Comparison of ENCODE assay signal across 20 cellular contexts in the genomic region with DNA sequence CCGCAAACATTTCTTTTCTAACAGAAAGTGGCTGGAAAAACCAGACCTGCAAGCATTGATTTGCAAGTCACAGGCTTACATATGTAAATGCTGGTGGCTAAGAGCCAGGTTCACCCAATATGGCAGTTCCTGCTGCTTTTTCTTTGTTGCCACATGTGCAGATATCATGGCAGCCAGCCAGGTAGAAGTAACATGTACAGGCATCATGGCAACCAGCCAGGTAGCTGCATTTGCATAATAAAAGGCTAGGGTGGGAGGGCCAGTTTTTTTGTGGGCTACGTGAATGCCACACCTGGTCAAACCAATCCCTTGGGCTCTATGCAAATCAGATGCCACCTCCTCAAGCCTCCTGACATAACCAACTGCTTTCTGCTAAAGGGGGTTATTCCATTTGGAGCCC. TPM values are rescaled to one million over a fixed set of nuclear protein-coding genes. Genes with fewer than 3 reads are reported as not detected.
A peak's percentile ranks its signal among the peaks of the same experiment; 100 is the strongest.
DNase-seq lines count a peak whose midpoint lies in the region; ATAC-seq, FAIRE-seq and TF ChIP-seq lines count a peak whose summit lies in the region.
"Had no signal": no experiment of that assay in that cellular context is flagged by ENCODE, and none has a peak within 500 bp of the region (broad histone marks: within the 10 kb centered on the region; RNA-seq: fewer than 3 reads in every experiment).

No MANE protein-coding gene starts in this region.

- peaks cover 16 to 38% of the 10 kb centered on the region in 2 donors for H3K36me3 Mint-ChIP-seq in activated T-cell treated with anti-CD3 and anti-CD28 coated beads, Interleukin-2, amount 50 U/mL, for 72 hours (ENCODE audit: insufficient read depth in 2 of 2)

- H3K18ac ChIP-seq in H1 (ENCODE audit: extremely low read depth, low read length) = no peak overlapping the region

- H3K79me1 ChIP-seq in H1 (ENCODE audit: low read depth, low read length) = no peaks in the 10 kb centered on the region

- H3K27me3 ChIP-seq in DOHH2 (ENCODE audit: control insufficient read depth, low read length) (no peaks in the 10 kb centered on the region), H1 (replicated peaks in 1 of 4; ENCODE audit: control insufficient read depth in 3 of 4, extremely low read depth in 1 of 4, insufficient read depth in 3 of 4, low read length in 3 of 4) (no peaks in the 10 kb centered on the region)
- H3K27me3 ChIP-seq: dorsolateral prefrontal cortex had no signal

- DNase-seq in NCI-H345 treated with DMSO at 0.1 percent for 48 hours (lab: John Stamatoyannopoulos, UW; ENCODE audit: unreplicated experiment) (peak; percentile 96), H1 (ENCODE audit: low read depth in 1 of 2, low spot score in 2 of 2) (no peak), T-helper 2 cell (no peak), inferior parietal cortex (ENCODE audit: extremely low spot score) (no peak)
- DNase-seq in activated T-cell treated with anti-CD3 and anti-CD28 coated beads, Interleukin-2, amount 50 U/mL, for 72 hours = no peak
- DNase-seq: activated CD4-positive, alpha-beta memory T cell treated with anti-CD3 and anti-CD28 coated beads, Interleukin-2, amount 10 ng/mL, durations not matched to agents 7 days and 5 days; activated effector memory CD4-positive, alpha-beta T cell treated with anti-CD3 and anti-CD28 coated beads, Interleukin-2, amount 50 U/mL, for 16 hours; C1 segment of cervical spinal cord; dorsolateral prefrontal cortex; foreskin fibroblast; islet precursor cell; mucosa of descending colon had no signal

- no peak overlapping the region for H2AFZ ChIP-seq in H1 (ENCODE audit: low read length)

- H3K4me3 ChIP-seq in DOHH2 (ENCODE audit: low read length) = no peak overlapping the region
- H3K4me3 ChIP-seq in H1 (ENCODE audit: extremely low read depth in 1 of 4, insufficient read depth in 2 of 4, low read depth in 3 of 4, low read length in 4 of 4) = peak overlapping the region in 1 of 4 experiments; percentile 15; a peak in 1 of 8 replicates
- H3K4me3 ChIP-seq: dorsolateral prefrontal cortex, mucosa of descending colon had no signal

- H3K56ac ChIP-seq in H1 (replicated peaks; ENCODE audit: insufficient read length, low read depth, low read length) = no peak overlapping the region

- H3K27ac ChIP-seq in DOHH2 (ENCODE audit: low read depth, low read length) (no peak overlapping the region), H1 (ENCODE audit: low read depth, low read length) (no peak overlapping the region)
- H3K27ac ChIP-seq: dorsolateral prefrontal cortex had no signal

- H4K20me1 ChIP-seq in DOHH2 (ENCODE audit: control insufficient read depth, insufficient read depth, low read depth, low read length) (no peaks in the 10 kb centered on the region), H1 (replicated peaks in 1 of 2; ENCODE audit: control insufficient read depth in 1 of 2, insufficient read depth in 2 of 2, low read length in 2 of 2) (no peaks in the 10 kb centered on the region)

- no peak overlapping the region for H3K9ac ChIP-seq in H1 (replicated peaks in 1 of 4; ENCODE audit: extremely low read depth in 1 of 4, low read depth in 3 of 4, low read length in 3 of 4)

- H4K8ac ChIP-seq in H1 (ENCODE audit: extremely low read depth, insufficient read depth, low read length) = no peak overlapping the region

- CTCF ChIA-PET in H1 (lab: Charles Lee; ENCODE audit: partially characterized antibody) = interaction anchor here (0.8 to 2.5 kb wide), 9 partner anchors 9 to 444 kb away, joined by 3 to 12 read pairs (median 4); no protein-coding TSS in a partner anchor

- H2BK12ac ChIP-seq in H1 (ENCODE audit: low read depth, low read length) = no peak overlapping the region; the same call in 1 of the 2 replicates

- no peak overlapping the region for H3K23ac ChIP-seq in H1 (ENCODE audit: insufficient read length)

- peaks cover 9 to 19% of the 10 kb centered on the region in 2 donors for H3K9me3 Mint-ChIP-seq in activated T-cell treated with anti-CD3 and anti-CD28 coated beads, Interleukin-2, amount 50 U/mL, for 72 hours

- no peak for TF ChIP-seq EP300 in Ishikawa (IDR thresholded peaks at IDR 0.05; ENCODE audit: borderline replicate concordance)
- no peak for TF ChIP-seq EP300 in H1 (IDR thresholded peaks at IDR 0.05; ENCODE audit: borderline replicate concordance in 1 of 2, low read depth in 2 of 2, low read length in 2 of 2)

- H3K4me2 ChIP-seq in DOHH2 (ENCODE audit: low read length) (peak overlapping the region; percentile 14; the same call in 1 of the 2 replicates), H1 (ENCODE audit: insufficient read depth in 1 of 2, low read depth in 2 of 2, low read length in 2 of 2) (no peak overlapping the region)

- no peak overlapping the region for H3K27ac Mint-ChIP-seq in activated T-cell treated with anti-CD3 and anti-CD28 coated beads, Interleukin-2, amount 50 U/mL, for 72 hours
- H3K27ac Mint-ChIP-seq: activated CD4-positive, alpha-beta memory T cell treated with anti-CD3 and anti-CD28 coated beads, Interleukin-2, amount 10 ng/mL, durations not matched to agents 7 days and 5 days had no signal

- no peak for FAIRE-seq in H1 (lab: Jason Lieb, UNC)
- FAIRE-seq: G401.6, GM18507 had no signal

- no peaks in the 10 kb centered on the region for H3K79me2 ChIP-seq in DOHH2 (ENCODE audit: control insufficient read depth, low read length)
- H3K79me2 ChIP-seq in H1 (ENCODE audit: control insufficient read depth in 1 of 2, insufficient read depth in 2 of 2, low read length in 2 of 2) = no peaks in the 10 kb centered on the region

- no peaks in the 10 kb centered on the region for H3K23me2 ChIP-seq in H1 (ENCODE audit: low read depth, low read length)

- no peaks in the 10 kb centered on the region for H3K9me2 ChIP-seq in DOHH2 (replicated peaks; ENCODE audit: control insufficient read depth, low read length)

- 65% methylated on average over 2 of the region's 2 CpGs; no CpG with 5 or more reads in 1 of the 2 experiments for WGBS in H1 (ENCODE audit: extremely low coverage in 1 of 2, insufficient coverage in 1 of 2, insufficient read length in 1 of 2, insufficient replicate concordance in 2 of 2, low coverage in 1 of 2, low lambda C conversion rate in 2 of 2, missing lambda C conversion rate in 1 of 2), 2 experiments

- H3K27me3 Mint-ChIP-seq in activated T-cell treated with anti-CD3 and anti-CD28 coated beads, Interleukin-2, amount 50 U/mL, for 72 hours (ENCODE audit: low read depth) = peaks cover 7% of the 10 kb centered on the region

- H2BK5ac ChIP-seq in H1 (ENCODE audit: low read depth, low read length) = no peak overlapping the region

- peaks cover 8% of the 10 kb centered on the region for H3K4me1 ChIP-seq in DOHH2 (ENCODE audit: control insufficient read depth, low read length)
- H3K4me1 ChIP-seq in H1 (replicated peaks in 1 of 4; ENCODE audit: control insufficient read depth in 3 of 4, insufficient read depth in 4 of 4, low read length in 3 of 4) = no peaks in the 10 kb centered on the region

- H3K4me1 Mint-ChIP-seq in activated T-cell treated with anti-CD3 and anti-CD28 coated beads, Interleukin-2, amount 50 U/mL, for 72 hours (ENCODE audit: low read depth) = no peaks in the 10 kb centered on the region

- TF ChIP-seq POLR2A in H1 (IDR thresholded peaks at IDR 0.05; ENCODE audit: control extremely low read depth in 1 of 2, low read depth in 2 of 2, low read length in 2 of 2) = no peak

- POLR2A ChIA-PET in H1 (lab: Charles Lee; ENCODE audit: partially characterized antibody) = interaction anchor here (1.7 kb wide), 1 partner anchor 14 kb away, joined by 7 read pairs; the partner anchor contains the start of gene RNF168

- no peak overlapping the region for H2BK15ac ChIP-seq in H1 (ENCODE audit: low read length)

- H3K9me3 ChIP-seq in DOHH2 (ENCODE audit: control insufficient read depth, insufficient read depth, low read length) (peaks cover 31% of the 10 kb centered on the region), H1 (ENCODE audit: insufficient read depth in 2 of 2, low read depth in 1 of 2, low read length in 1 of 2) (peaks cover 47 to 48% of the 10 kb centered on the region in 2 experiments)

- TF ChIP-seq CTCF in DOHH2 (IDR thresholded peaks at IDR 0.05; ENCODE audit: low read depth, low read length, poor library complexity, severe bottlenecking) = no peak
- TF ChIP-seq CTCF in H1 (IDR thresholded peaks at IDR 0.05; ENCODE audit: control extremely low read depth in 1 of 3, insufficient read depth in 1 of 3, low read depth in 1 of 3, low read length in 3 of 3) = no peak

- H3K4me3 Mint-ChIP-seq in activated T-cell treated with anti-CD3 and anti-CD28 coated beads, Interleukin-2, amount 50 U/mL, for 72 hours = no peak overlapping the region
- H3K4me3 Mint-ChIP-seq: activated CD4-positive, alpha-beta memory T cell treated with anti-CD3 and anti-CD28 coated beads, Interleukin-2, amount 10 ng/mL, durations not matched to agents 7 days and 5 days had no signal

- no peak overlapping the region for H2BK120ac ChIP-seq in H1 (replicated peaks; ENCODE audit: low read depth, low read length)

- H3K36me3 ChIP-seq in DOHH2 (ENCODE audit: control insufficient read depth, low read length) = no peaks in the 10 kb centered on the region
- peaks cover 0 to 7% (median 0%) of the 10 kb centered on the region in 4 experiments; a peak in 2 of 8 replicates for H3K36me3 ChIP-seq in H1 (ENCODE audit: control insufficient read depth in 2 of 4, insufficient read depth in 4 of 4, low read length in 3 of 4)

- TF ChIP-seq RAD21 in Ishikawa (IDR thresholded peaks at IDR 0.05; ENCODE audit: low read depth) (no peak), H1 (IDR thresholded peaks at IDR 0.05 in 1 of 2, conservative IDR thresholded peaks at IDR 0.05 in 1 of 2; ENCODE audit: low read depth in 2 of 2, low read length in 2 of 2) (no peak)

- no peaks in the 10 kb centered on the region for H3F3A ChIP-seq in DOHH2 (ENCODE audit: control insufficient read depth, insufficient read depth)

- no peak for ATAC-seq in GM18520 (IDR thresholded peaks at IDR 0.05; ENCODE audit: unreplicated experiment)
- ATAC-seq in activated T-cell treated with anti-CD3 and anti-CD28 coated beads, Interleukin-2, amount 50 U/mL, for 72 hours (replicated peaks in 1 of 2) = no peak
- ATAC-seq: mucosa of descending colon had no signal

- H2BK20ac ChIP-seq in H1 (ENCODE audit: low read length) = no peak overlapping the region

- no peak overlapping the region for H4K5ac ChIP-seq in H1 (ENCODE audit: insufficient read length, low read depth, low read length)

- H3K4ac ChIP-seq in H1 (replicated peaks; ENCODE audit: insufficient read length, low read depth, low read length) = no peak overlapping the region

- H4K91ac ChIP-seq in H1 (replicated peaks; ENCODE audit: insufficient read length, low read length) = no peak overlapping the region

- no peak overlapping the region for H2AK5ac ChIP-seq in H1 (ENCODE audit: low read depth, low read length)

- H3K14ac ChIP-seq in H1 (ENCODE audit: insufficient read length) = no peak overlapping the region

RNA-seq across cellular contexts. Expression of gene SMCO1, which starts 2.8 kb away (rescaled TPM):
- not detected in 2 replicates for total RNA-seq in H1 (2021; fragmentation: NEBNext Ultra II Directional; extraction: Animal tissue kit (Norgen Biotek cat#: 25700))
- polyA plus RNA-seq in H1 (2011; rRNA removed) = 0.03 TPM in 1 of 2 replicates, not detected in the other
- polyA plus RNA-seq in H1 (2011; cell fraction: cytosol; rRNA removed) = not detected
- 0.10 TPM for polyA plus RNA-seq in H1 (2011; cell fraction: nucleus; rRNA removed)
- polyA plus RNA-seq in H1 (2012, experiment 1 of 2) = not detected in 4 replicates
- not detected for polyA plus RNA-seq in H1 (2012, experiment 2 of 2)
- polyA plus RNA-seq in H1 (2013, experiment 1 of 2) = not detected
- polyA plus RNA-seq in H1 (2013, experiment 2 of 2) = not detected
- polyA minus RNA-seq in H1 (2011; rRNA and poly(A)+ RNA removed) = not detected in 2 replicates
- polyA minus RNA-seq in H1 (2011; cell fraction: cytosol; rRNA and poly(A)+ RNA removed) = not detected
- not detected for polyA minus RNA-seq in H1 (2011; cell fraction: nucleus; rRNA and poly(A)+ RNA removed)
- total RNA-seq in activated T-cell treated with anti-CD3 and anti-CD28 coated beads, Interleukin-2, amount 50 U/mL, for 72 hours = not detected
- total RNA-seq: activated CD4-positive, alpha-beta memory T cell treated with anti-CD3 and anti-CD28 coated beads, Interleukin-2, amount 10 ng/mL, durations not matched to agents 7 days and 5 days; mucosa of descending colon; NCI-H460; omental fat pad; subcutaneous adipose tissue had no signal

RNA-seq across cellular contexts. Expression of gene RNF168, which starts 14.4 kb away (rescaled TPM):
- 62.9 and 63.5 TPM in 2 replicates for total RNA-seq in H1 (2021; fragmentation: NEBNext Ultra II Directional; extraction: Animal tissue kit (Norgen Biotek cat#: 25700))
- polyA plus RNA-seq in H1 (2011; rRNA removed) = 6.3 and 8.1 TPM in 2 replicates
- polyA plus RNA-seq in H1 (2011; cell fraction: cytosol; rRNA removed) = 7.7 TPM
- polyA plus RNA-seq in H1 (2011; cell fraction: nucleus; rRNA removed) = 9.6 TPM
- 24.8 to 26.5 TPM (median 25.8 TPM) in 4 replicates for polyA plus RNA-seq in H1 (2012, experiment 1 of 2)
- 1.9 TPM for polyA plus RNA-seq in H1 (2012, experiment 2 of 2)
- polyA plus RNA-seq in H1 (2013, experiment 1 of 2) = 25.1 TPM
- 25.2 TPM for polyA plus RNA-seq in H1 (2013, experiment 2 of 2)
- 45.5 and 52.6 TPM in 2 replicates for polyA minus RNA-seq in H1 (2011; rRNA and poly(A)+ RNA removed)
- 35.6 TPM for polyA minus RNA-seq in H1 (2011; cell fraction: cytosol; rRNA and poly(A)+ RNA removed)
- polyA minus RNA-seq in H1 (2011; cell fraction: nucleus; rRNA and poly(A)+ RNA removed) = 24.6 TPM
- total RNA-seq in activated T-cell treated with anti-CD3 and anti-CD28 coated beads, Interleukin-2, amount 50 U/mL, for 72 hours = 10 to 100 TPM; 32.0 to 37.7 TPM

RNA-seq across cellular contexts. Expression of gene WDR53, which starts 50.4 kb away (rescaled TPM):
- 17.9 and 18.8 TPM in 2 replicates for total RNA-seq in H1 (2021; fragmentation: NEBNext Ultra II Directional; extraction: Animal tissue kit (Norgen Biotek cat#: 25700))
- 4.7 and 7.4 TPM in 2 replicates for polyA plus RNA-seq in H1 (2011; rRNA removed)
- 13.1 TPM for polyA plus RNA-seq in H1 (2011; cell fraction: cytosol; rRNA removed)
- 3.2 TPM for polyA plus RNA-seq in H1 (2011; cell fraction: nucleus; rRNA removed)
- polyA plus RNA-seq in H1 (2012, experiment 1 of 2) = 17.6 to 27.4 TPM (median 19.1 TPM) in 4 replicates
- 3.4 TPM for polyA plus RNA-seq in H1 (2012, experiment 2 of 2)
- polyA plus RNA-seq in H1 (2013, experiment 1 of 2) = 13.0 TPM
- polyA plus RNA-seq in H1 (2013, experiment 2 of 2) = 12.2 TPM
- polyA minus RNA-seq in H1 (2011; rRNA and poly(A)+ RNA removed) = 4.2 and 7.6 TPM in 2 replicates
- 1.9 TPM for polyA minus RNA-seq in H1 (2011; cell fraction: cytosol; rRNA and poly(A)+ RNA removed)
- 7.2 TPM for polyA minus RNA-seq in H1 (2011; cell fraction: nucleus; rRNA and poly(A)+ RNA removed)
- total RNA-seq in activated T-cell treated with anti-CD3 and anti-CD28 coated beads, Interleukin-2, amount 50 U/mL, for 72 hours = 10 to 100 TPM; 20.3 to 27.6 TPM

RNA-seq across cellular contexts. Expression of gene FBXO45, which starts 50.5 kb away (rescaled TPM):
- total RNA-seq in H1 (2021; fragmentation: NEBNext Ultra II Directional; extraction: Animal tissue kit (Norgen Biotek cat#: 25700)) = 18.0 and 19.4 TPM in 2 replicates
- 3.4 and 5.2 TPM in 2 replicates for polyA plus RNA-seq in H1 (2011; rRNA removed)
- polyA plus RNA-seq in H1 (2011; cell fraction: cytosol; rRNA removed) = 8.5 TPM
- 2.5 TPM for polyA plus RNA-seq in H1 (2011; cell fraction: nucleus; rRNA removed)
- 7.3 to 17.0 TPM (median 8.9 TPM) in 4 replicates for polyA plus RNA-seq in H1 (2012, experiment 1 of 2)
- 1.8 TPM for polyA plus RNA-seq in H1 (2012, experiment 2 of 2)
- polyA plus RNA-seq in H1 (2013, experiment 1 of 2) = 13.6 TPM
- polyA plus RNA-seq in H1 (2013, experiment 2 of 2) = 13.6 TPM
- polyA minus RNA-seq in H1 (2011; rRNA and poly(A)+ RNA removed) = 8.0 and 8.2 TPM in 2 replicates
- 6.5 TPM for polyA minus RNA-seq in H1 (2011; cell fraction: cytosol; rRNA and poly(A)+ RNA removed)
- polyA minus RNA-seq in H1 (2011; cell fraction: nucleus; rRNA and poly(A)+ RNA removed) = 4.7 TPM
- 10 to 100 TPM; 14.0 to 16.9 TPM for total RNA-seq in activated T-cell treated with anti-CD3 and anti-CD28 coated beads, Interleukin-2, amount 50 U/mL, for 72 hours
